8 cellular contexts compared by ENCODE assay signal in the genomic region with DNA sequence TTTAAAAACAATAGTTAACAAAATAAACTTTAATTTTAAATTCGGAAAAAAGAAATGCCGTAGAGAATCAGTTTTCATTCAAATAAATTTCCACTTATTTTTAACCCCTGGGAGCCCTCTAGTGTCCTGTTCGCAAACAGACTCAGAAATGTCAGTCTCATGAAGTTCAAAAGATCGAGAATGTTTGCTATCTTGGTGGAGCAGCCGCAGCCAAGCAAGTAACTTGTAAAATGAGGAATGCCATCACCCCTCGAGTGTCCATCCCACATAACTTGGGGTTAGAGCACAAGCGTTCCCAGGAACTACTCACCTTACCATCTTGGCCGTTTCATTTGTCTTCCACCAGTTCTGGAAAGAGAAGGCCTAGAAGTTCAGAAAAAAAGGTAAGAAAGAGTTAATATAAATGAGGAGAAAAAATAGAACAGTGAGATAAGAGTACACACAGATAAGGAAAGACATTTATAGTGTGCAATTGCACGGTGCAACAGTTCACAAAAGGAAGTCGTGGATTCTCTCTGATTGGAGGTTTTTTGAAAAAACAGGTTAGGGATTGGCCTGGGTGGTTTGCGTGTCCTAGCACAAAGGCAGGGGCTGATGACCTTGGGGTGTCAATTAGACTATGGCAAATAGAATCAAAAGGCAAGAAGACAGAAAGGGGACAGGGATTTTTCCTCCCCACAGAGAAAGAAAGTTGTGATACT. TPM values are rescaled to one million over a fixed set of nuclear protein-coding genes. Genes with fewer than 3 reads are reported as not detected.
DNase-seq lines count a peak whose midpoint lies in the region; FAIRE-seq and TF ChIP-seq lines count a peak whose summit lies in the region.

A gene (minus strand): TSS at position 468 of the 701 bp plus-strand sequence. CDS start 1,650 bp downstream, outside the sequence.

- H3K4me3 ChIP-seq in epithelial cell of esophagus (ENCODE audit: low read length) = peak within 1 kb of the TSS; percentile 54
- peak within 1 kb of the TSS; percentile 53 to 69 for H3K4me3 ChIP-seq in mucosa of rectum (ENCODE audit: low read length in 2 of 2)

- H3K27ac ChIP-seq in mucosa of rectum (ENCODE audit: low read depth in 2 of 2, low read length in 2 of 2) = peak within 1 kb of the TSS; percentile 67 to 69

- TF ChIP-seq POLR2A in GM12892 (IDR thresholded peaks at IDR 0.05; ENCODE audit: low read depth, low read length) = no peak

- peaks cover 2 to 6% of the 10 kb centered on the region in 2 donors for H3K4me1 ChIP-seq in mucosa of rectum (ENCODE audit: control insufficient read depth in 2 of 2, insufficient read depth in 2 of 2, low read length in 2 of 2)

- H3K36me3 ChIP-seq in mucosa of rectum (ENCODE audit: control insufficient read depth in 2 of 2, insufficient read depth in 2 of 2, low read length in 2 of 2) = no peaks in the 10 kb centered on the region

- peak; percentile 78 for TF ChIP-seq CTCF in epithelial cell of esophagus (IDR thresholded peaks at IDR 0.05; ENCODE audit: insufficient read depth, low read depth, low read length, missing control alignments)

- no peak for FAIRE-seq in GM12892 (lab: Jason Lieb, UNC)

- H3K9me3 ChIP-seq in mucosa of rectum (ENCODE audit: control insufficient read depth in 2 of 2, low read length in 2 of 2) = no peaks in the 10 kb centered on the region

- H3K27me3 ChIP-seq in mucosa of rectum (ENCODE audit: control insufficient read depth in 2 of 2, insufficient read depth in 2 of 2, low read length in 2 of 2) = no peaks in the 10 kb centered on the region

- DNase-seq in SHP77 treated with DMSO at 0.1 percent for 48 hours (lab: John Stamatoyannopoulos, UW) (peak; percentile 12), SHP77 (lab: John Stamatoyannopoulos, UW) (no peak), HT-29 (ENCODE audit: low spot score) (peak; percentile 79), RPMI8226 (peak; percentile 17), epithelial cell of esophagus (ENCODE audit: low read depth) (peak; percentile 69), GM12892 (ENCODE audit: insufficient read length) (no peak)
- no peak for DNase-seq in stimulated activated naive CD4-positive, alpha-beta T cell treated with Interleukin-2 at 50 U/mL for 16 hours (lab: John Stamatoyannopoulos, UW)

- peak within 1 kb of the TSS; percentile 52 to 62 for H3K9ac ChIP-seq in mucosa of rectum (ENCODE audit: low read depth in 1 of 2, low read length in 2 of 2)

RNA-seq across cellular contexts. Expression of the gene that starts here (rescaled TPM):
- 16.1 TPM in 2 replicates for total RNA-seq in HT-29 (2014; rRNA removed; shearing (Covaris generic))
- not detected for polyA plus RNA-seq in GM12892 (2012; ENCODE audit: missing spikeins)

Comparison
In these comparisons a context has a peak if more than half of its experiments do, and no peak if none do; other contexts are left out.
1. DNase-seq: peak in SHP77 treated with DMSO at 0.1 percent for 48 hours (single experiment), HT-29 (single experiment), RPMI8226 (single experiment) and epithelial cell of esophagus (single experiment); none in SHP77 (0 of 2), GM12892 (single experiment) and stimulated activated naive CD4-positive, alpha-beta T cell treated with Interleukin-2 at 50 U/mL for 16 hours (single experiment).